Comparison of ENCODE assay signal across 15 cellular contexts in the genomic region with DNA sequence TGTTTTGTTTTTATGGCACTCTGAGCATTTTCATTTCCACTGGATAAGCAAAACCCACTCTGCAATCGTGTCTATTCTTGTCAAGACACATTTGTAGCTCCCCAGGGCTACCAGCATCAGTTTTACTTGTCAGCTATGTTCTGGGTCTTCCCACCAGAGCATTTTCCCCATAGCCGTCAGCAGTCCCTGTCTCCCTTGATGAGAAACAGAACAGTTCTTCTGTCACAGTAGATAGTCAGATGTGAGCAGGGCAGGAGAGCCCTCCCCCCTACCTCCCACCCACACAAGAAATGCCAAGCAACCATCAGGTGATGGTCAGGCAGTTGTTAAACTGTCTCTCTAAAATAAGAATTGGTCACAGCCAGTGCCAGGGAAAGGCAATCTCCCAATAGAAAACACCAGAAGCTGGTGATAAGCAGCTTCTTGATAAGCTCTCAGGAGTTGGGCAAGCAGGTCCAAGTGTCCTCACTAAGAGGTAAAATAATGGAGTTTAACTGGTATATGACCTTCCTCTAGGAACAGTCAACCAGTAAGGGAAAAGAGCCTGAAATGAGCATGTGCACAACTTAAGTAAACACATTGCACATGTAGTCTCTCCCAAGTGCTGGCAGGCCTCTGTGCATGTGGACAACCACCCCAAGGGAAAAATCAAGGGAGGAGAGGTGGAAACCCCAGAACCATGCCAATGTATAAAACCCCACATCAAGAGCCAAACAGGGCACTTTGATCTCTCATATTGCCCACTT.
DNase-seq lines count a peak whose midpoint lies in the region; ATAC-seq and TF ChIP-seq lines count a peak whose summit lies in the region.
"Had no signal": no experiment of that assay in that cellular context is flagged by ENCODE, and none has a peak within 500 bp of the region (broad histone marks: within the 10 kb centered on the region; RNA-seq: fewer than 3 reads in every experiment).

No MANE protein-coding gene starts in this region.

- H3K9me3 ChIP-seq in cardiac muscle cell (ENCODE audit: low read depth): no peaks in the 10 kb centered on the region
- H3K9me3 ChIP-seq: mucosa of descending colon, ovary had no signal

- H3K4me3 ChIP-seq in cardiac muscle cell: no peak overlapping the region
- H3K4me3 ChIP-seq: mucosa of descending colon, ovary had no signal

- peak; percentile 28 for DNase-seq in ELF-1 (ENCODE audit: low read depth, low spot score)
- peak in 1 of 2 donors; percentile 25 for DNase-seq in cardiac muscle cell (ENCODE audit: low read depth in 1 of 2, low spot score in 1 of 2)
- no peak for DNase-seq in NCI-H187 treated with DMSO at 0.1 percent for 48 hours (lab: John Stamatoyannopoulos, UW)
- DNase-seq in dermis blood vessel endothelial cell: no peak
- DNase-seq in activated naive CD4-positive, alpha-beta T cell treated with anti-CD3 and anti-CD28 coated beads, Interleukin-2, amount 50 U/mL, for 16 hours: no peak
- DNase-seq: activated CD4-positive, alpha-beta T cell treated with anti-CD3 and anti-CD28 coated beads, Interleukin-2, amount 50 U/mL, for 1 hour; amygdala; mucosa of descending colon; NCI-H2029 treated with DMSO at 0.1 percent for 48 hours; ovary; small intestine; stimulated activated naive CD8-positive, alpha-beta T cell treated with anti-CD3 and anti-CD28 coated beads, Interleukin-15, amount 100 ng/mL, for 72 hours had no signal

- TF ChIP-seq CTCF in cardiac muscle cell (IDR thresholded peaks at IDR 0.05; ENCODE audit: low read depth, low read length): no peak

- no peaks in the 10 kb centered on the region for H3K36me3 ChIP-seq in cardiac muscle cell
- H3K36me3 ChIP-seq: ovary had no signal

- H3K27ac ChIP-seq in cardiac muscle cell: peak overlapping the region; percentile 70
- H3K27ac ChIP-seq: ovary had no signal

- ATAC-seq in GM19351 (IDR thresholded peaks at IDR 0.05; ENCODE audit: unreplicated experiment) (peak; percentile 31), HG03025 (IDR thresholded peaks at IDR 0.05; ENCODE audit: low FRiP score, unreplicated experiment) (peak; percentile 29), GM18861 (IDR thresholded peaks at IDR 0.05; ENCODE audit: unreplicated experiment) (no peak)
- ATAC-seq: mucosa of descending colon; stimulated activated naive CD8-positive, alpha-beta T cell treated with anti-CD3 and anti-CD28 coated beads, Interleukin-15, amount 100 ng/mL, for 72 hours had no signal

- H3K4me1 ChIP-seq in cardiac muscle cell (ENCODE audit: low read depth): peaks cover 24% of the 10 kb centered on the region

- H3K27me3 ChIP-seq in cardiac muscle cell: no peaks in the 10 kb centered on the region
- H3K27me3 ChIP-seq: ovary had no signal
